8 cellular contexts compared by ENCODE assay signal in genomic region chr2:24050041-24050655, GRCh38. TPM values are rescaled to one million over a fixed set of nuclear protein-coding genes. Genes with fewer than 3 reads are reported as not detected.
DNase-seq lines count a peak whose midpoint lies in the region; ATAC-seq and TF ChIP-seq lines count a peak whose summit lies in the region.

No MANE protein-coding gene starts in this region.

- H3K4me3 Mint-ChIP-seq in activated CD8-positive, alpha-beta T cell treated with anti-CD3 and anti-CD28 coated beads for 36 hours, result no peak overlapping the region

- H3K4me1 Mint-ChIP-seq in activated CD8-positive, alpha-beta T cell treated with anti-CD3 and anti-CD28 coated beads for 36 hours (ENCODE audit: low read depth), result peaks cover 16% of the 10 kb centered on the region

- peak overlapping the region; percentile 64 to 66 for H3K4me3 ChIP-seq in prostate gland

- peak overlapping the region; percentile 39 to 71 for H3K27ac ChIP-seq in prostate gland

- peaks cover 1% of the 10 kb centered on the region for H3K27me3 Mint-ChIP-seq in activated CD8-positive, alpha-beta T cell treated with anti-CD3 and anti-CD28 coated beads for 36 hours

- TF ChIP-seq CTCF in activated CD8-positive, alpha-beta T cell treated with anti-CD3 and anti-CD28 coated beads for 36 hours (IDR thresholded peaks at IDR 0.05), result no peak
- no peak for TF ChIP-seq CTCF in prostate gland (IDR thresholded peaks at IDR 0.05)

- intact Hi-C loops in activated CD8-positive, alpha-beta T cell treated with anti-CD3 and anti-CD28 coated beads for 36 hours (cut with micrococcal nuclease), result no loop called here
- intact Hi-C loops in cardiac septum (cut with DNase I), result no loop called here
- intact Hi-C loops in prostate gland (cut with DNase I), result no loop called here

- no peak for ATAC-seq in activated CD8-positive, alpha-beta T cell treated with anti-CD3 and anti-CD28 coated beads for 36 hours
- ATAC-seq in GM19023 (IDR thresholded peaks at IDR 0.05; ENCODE audit: unreplicated experiment) (no peak), GM21528 (IDR thresholded peaks at IDR 0.05; ENCODE audit: low FRiP score, unreplicated experiment) (no peak)

- no peaks in the 10 kb centered on the region for H3K36me3 ChIP-seq in prostate gland

- CTCF ChIA-PET in activated CD8-positive, alpha-beta T cell treated with anti-CD3 and anti-CD28 coated beads for 36 hours (lab: Charles Lee), result interaction anchor here (4.2 kb wide), 1 partner anchor 34 kb away, joined by 19 read pairs; the partner anchor contains the start of gene TP53I3

- TF ChIP-seq POLR2A in prostate gland (IDR thresholded peaks at IDR 0.05), result no peak

- POLR2A ChIA-PET in activated CD8-positive, alpha-beta T cell treated with anti-CD3 and anti-CD28 coated beads for 36 hours (lab: Charles Lee), result interaction anchor here (0.6 to 1.1 kb wide), 4 partner anchors 20 to 33 kb away, joined by 3 read pairs; partner anchors contain the start of gene SF3B6

- no peaks in the 10 kb centered on the region for H3K9me3 Mint-ChIP-seq in activated CD8-positive, alpha-beta T cell treated with anti-CD3 and anti-CD28 coated beads for 36 hours

- no peaks in the 10 kb centered on the region for H3K9me3 ChIP-seq in prostate gland

- H3K27me3 ChIP-seq in prostate gland (replicated peaks; ENCODE audit: insufficient read depth), result no peaks in the 10 kb centered on the region

- no peak overlapping the region for H3K27ac Mint-ChIP-seq in activated CD8-positive, alpha-beta T cell treated with anti-CD3 and anti-CD28 coated beads for 36 hours

- 4% methylated on average over 41 of the region's 46 CpGs for WGBS in prostate gland

- no peaks in the 10 kb centered on the region for H3K36me3 Mint-ChIP-seq in activated CD8-positive, alpha-beta T cell treated with anti-CD3 and anti-CD28 coated beads for 36 hours (ENCODE audit: low read depth)

- peaks cover 3% of the 10 kb centered on the region for H3K4me1 ChIP-seq in prostate gland (replicated peaks)

- DNase-seq in NCI-H82 (lab: John Stamatoyannopoulos, UW) (peak; percentile 50), NCI-H82 treated with DMSO at 0.1 percent for 48 hours (lab: John Stamatoyannopoulos, UW; ENCODE audit: unreplicated experiment) (no peak), cardiac septum (ENCODE audit: low spot score) (peak; percentile 76), prostate gland (ENCODE audit: low spot score) (no peak), HK-2 (ENCODE audit: unreplicated experiment) (no peak)
- DNase-seq in activated CD8-positive, alpha-beta T cell treated with anti-CD3 and anti-CD28 coated beads for 36 hours, result peak; percentile 15

RNA-seq across cellular contexts. Expression of gene FKBP1B, which starts 0.6 kb away (rescaled TPM):
- total RNA-seq in activated CD8-positive, alpha-beta T cell treated with anti-CD3 and anti-CD28 coated beads for 36 hours, result 1 to 10 TPM; 1.3 to 1.7 TPM
- total RNA-seq in cardiac septum (2.0 TPM), prostate gland (1 to 10 TPM; 8.5 to 8.6 TPM)

RNA-seq across cellular contexts. Expression of gene WDCP, which starts 3.0 kb away (rescaled TPM):
- total RNA-seq in activated CD8-positive, alpha-beta T cell treated with anti-CD3 and anti-CD28 coated beads for 36 hours, result 10 to 100 TPM; 20.2 to 23.0 TPM
- total RNA-seq in cardiac septum (4.4 TPM), prostate gland (1 to 10 TPM; 6.3 to 7.2 TPM)

RNA-seq across cellular contexts. Expression of gene SF3B6, which starts 26.0 kb away (rescaled TPM):
- total RNA-seq in activated CD8-positive, alpha-beta T cell treated with anti-CD3 and anti-CD28 coated beads for 36 hours, result 100 to 1,000 TPM; 141 to 144 TPM
- total RNA-seq in cardiac septum (53.1 TPM), prostate gland (10 to 100 TPM; 78.9 to 79.3 TPM)

RNA-seq across cellular contexts. Expression of gene TP53I3, which starts 34.5 kb away (rescaled TPM):
- 1 to 10 TPM; 1.8 to 2.6 TPM for total RNA-seq in activated CD8-positive, alpha-beta T cell treated with anti-CD3 and anti-CD28 coated beads for 36 hours
- total RNA-seq in cardiac septum, result 8.3 TPM
- 10 to 100 TPM; 16.2 to 26.2 TPM for total RNA-seq in prostate gland

RNA-seq across cellular contexts. Expression of gene MFSD2B, which starts 40.3 kb away (rescaled TPM):
- total RNA-seq in activated CD8-positive, alpha-beta T cell treated with anti-CD3 and anti-CD28 coated beads for 36 hours, result under 1 TPM; 0.25 to 0.32 TPM
- total RNA-seq in cardiac septum (not detected), prostate gland (not detected)

Comparison
In these comparisons a context has a peak if more than half of its experiments do, and no peak if none do; other contexts are left out.
1. DNase-seq: peak in NCI-H82 (single experiment), activated CD8-positive, alpha-beta T cell treated with anti-CD3 and anti-CD28 coated beads for 36 hours (single experiment) and cardiac septum (single experiment); none in NCI-H82 treated with DMSO at 0.1 percent for 48 hours (single experiment), prostate gland (single experiment) and HK-2 (single experiment).